1 cellular context compared by ENCODE assay signal in genomic region chr17:42673885-42674754, GRCh38.
TF ChIP-seq lines count a peak whose summit lies in the region.

No MANE protein-coding gene starts in this region.

TF ChIP-seq in K562, 482 proteins besides CTCF, POLR2A, EP300 and RAD21 (continued from another document and continues in another):
- TF ChIP-seq PHB2 (IDR thresholded peaks at IDR 0.05; ENCODE audit: low read depth) (no peak), ZNF696 (CRISPR knock-in tag; conservative IDR thresholded peaks at IDR 0.05) (no peak), DDX20 (tag; IDR thresholded peaks at IDR 0.05; ENCODE audit: low read depth) (no peak), MITF (IDR thresholded peaks at IDR 0.05) (no peak), SRSF7 (optimal IDR thresholded peaks at IDR 0.05; ENCODE audit: low read depth, low read length) (no peak), ZNF311 (CRISPR knock-in tag; IDR thresholded peaks at IDR 0.05) (no peak), ZSCAN29 (IDR thresholded peaks at IDR 0.05) (no peak), ARID1B (IDR thresholded peaks at IDR 0.05) (0 out of 2 replicates have a peak, but pooled peaks have one; percentile 18), RNF2 (IDR thresholded peaks at IDR 0.05) (no peak), KAT8 (IDR thresholded peaks at IDR 0.05; ENCODE audit: low read depth) (no peak), NFE2L1 (tag; IDR thresholded peaks at IDR 0.05; ENCODE audit: borderline replicate concordance, low read depth) (no peak), LARP7 (IDR thresholded peaks at IDR 0.05) (no peak), U2AF1 (optimal IDR thresholded peaks at IDR 0.05; ENCODE audit: low read depth, low read length) (no peak), DNMT1 (IDR thresholded peaks at IDR 0.05) (no peak), CHD2 (IDR thresholded peaks at IDR 0.05; ENCODE audit: low read depth, low read length) (no peak), HNRNPUL1 (IDR thresholded peaks at IDR 0.05; ENCODE audit: low read length) (no peak), MAZ (CRISPR knock-in tag; conservative IDR thresholded peaks at IDR 0.05 in 1 of 2, IDR thresholded peaks at IDR 0.05 in 1 of 2) (0 out of 4 replicates have a peak, but pooled peaks of 1 of the 2 experiments have one; percentile 28), NFXL1 (CRISPR knock-in tag; IDR thresholded peaks at IDR 0.05) (no peak), ZEB2 (IDR thresholded peaks at IDR 0.05) (no peak), SAFB (IDR thresholded peaks at IDR 0.05; ENCODE audit: borderline replicate concordance, low read depth, low read length) (no peak), THRA (IDR thresholded peaks at IDR 0.05) (no peak), NUFIP1 (IDR thresholded peaks at IDR 0.05; ENCODE audit: partially characterized antibody) (no peak), RBM39 (optimal IDR thresholded peaks at IDR 0.05; ENCODE audit: low read depth, low read length) (no peak), ZNF609 (CRISPR knock-in tag; IDR thresholded peaks at IDR 0.05; ENCODE audit: borderline replicate concordance) (no peak), FOXM1 (IDR thresholded peaks at IDR 0.05; ENCODE audit: low read depth) (no peak), FOXM1 (CRISPR knock-in tag; IDR thresholded peaks at IDR 0.05; ENCODE audit: low read depth) (no peak), VEZF1 (CRISPR knock-in tag; IDR thresholded peaks at IDR 0.05) (peak; percentile 87), PTRF (tag; IDR thresholded peaks at IDR 0.05) (no peak), ATF7 (IDR thresholded peaks at IDR 0.05) (no peak), ZNF785 (CRISPR knock-in tag; IDR thresholded peaks at IDR 0.05) (no peak), DPF2 (IDR thresholded peaks at IDR 0.05) (no peak), POU5F1 (IDR thresholded peaks at IDR 0.05; ENCODE audit: borderline replicate concordance, low read depth, low read length, partially characterized antibody) (no peak), ZNF668 (CRISPR knock-in tag; IDR thresholded peaks at IDR 0.05) (no peak), SMAD1 (IDR thresholded peaks at IDR 0.05; ENCODE audit: low read depth, low read length, partially characterized antibody) (no peak), CBFA2T2 (conservative IDR thresholded peaks at IDR 0.05) (no peak), RFX5 (IDR thresholded peaks at IDR 0.05; ENCODE audit: low read depth, low read length) (no peak), FOXJ2 (tag; IDR thresholded peaks at IDR 0.05) (no peak), NCOA6 (IDR thresholded peaks at IDR 0.05) (no peak), RBFOX2 (IDR thresholded peaks at IDR 0.05; ENCODE audit: low read depth, low read length) (peak; percentile 46; the same call in 1 of the 2 replicates), CEBPB (tag; IDR thresholded peaks at IDR 0.05) (peak; percentile 75), ZKSCAN1 (IDR thresholded peaks at IDR 0.05; ENCODE audit: low read depth, low read length) (0 out of 2 replicates have a peak, but pooled peaks have one; percentile 15)
- TF ChIP-seq, protein P1, sequence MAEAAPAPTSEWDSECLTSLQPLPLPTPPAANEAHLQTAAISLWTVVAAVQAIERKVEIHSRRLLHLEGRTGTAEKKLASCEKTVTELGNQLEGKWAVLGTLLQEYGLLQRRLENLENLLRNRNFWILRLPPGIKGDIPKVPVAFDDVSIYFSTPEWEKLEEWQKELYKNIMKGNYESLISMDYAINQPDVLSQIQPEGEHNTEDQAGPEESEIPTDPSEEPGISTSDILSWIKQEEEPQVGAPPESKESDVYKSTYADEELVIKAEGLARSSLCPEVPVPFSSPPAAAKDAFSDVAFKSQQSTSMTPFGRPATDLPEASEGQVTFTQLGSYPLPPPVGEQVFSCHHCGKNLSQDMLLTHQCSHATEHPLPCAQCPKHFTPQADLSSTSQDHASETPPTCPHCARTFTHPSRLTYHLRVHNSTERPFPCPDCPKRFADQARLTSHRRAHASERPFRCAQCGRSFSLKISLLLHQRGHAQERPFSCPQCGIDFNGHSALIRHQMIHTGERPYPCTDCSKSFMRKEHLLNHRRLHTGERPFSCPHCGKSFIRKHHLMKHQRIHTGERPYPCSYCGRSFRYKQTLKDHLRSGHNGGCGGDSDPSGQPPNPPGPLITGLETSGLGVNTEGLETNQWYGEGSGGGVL (CRISPR knock-in tag; IDR thresholded peaks at IDR 0.05), result no peak
- TF ChIP-seq, protein P2, sequence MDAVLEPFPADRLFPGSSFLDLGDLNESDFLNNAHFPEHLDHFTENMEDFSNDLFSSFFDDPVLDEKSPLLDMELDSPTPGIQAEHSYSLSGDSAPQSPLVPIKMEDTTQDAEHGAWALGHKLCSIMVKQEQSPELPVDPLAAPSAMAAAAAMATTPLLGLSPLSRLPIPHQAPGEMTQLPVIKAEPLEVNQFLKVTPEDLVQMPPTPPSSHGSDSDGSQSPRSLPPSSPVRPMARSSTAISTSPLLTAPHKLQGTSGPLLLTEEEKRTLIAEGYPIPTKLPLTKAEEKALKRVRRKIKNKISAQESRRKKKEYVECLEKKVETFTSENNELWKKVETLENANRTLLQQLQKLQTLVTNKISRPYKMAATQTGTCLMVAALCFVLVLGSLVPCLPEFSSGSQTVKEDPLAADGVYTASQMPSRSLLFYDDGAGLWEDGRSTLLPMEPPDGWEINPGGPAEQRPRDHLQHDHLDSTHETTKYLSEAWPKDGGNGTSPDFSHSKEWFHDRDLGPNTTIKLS (IDR thresholded peaks at IDR 0.05; ENCODE audit: borderline replicate concordance, low read depth), result no peak
- TF ChIP-seq, protein P3, sequence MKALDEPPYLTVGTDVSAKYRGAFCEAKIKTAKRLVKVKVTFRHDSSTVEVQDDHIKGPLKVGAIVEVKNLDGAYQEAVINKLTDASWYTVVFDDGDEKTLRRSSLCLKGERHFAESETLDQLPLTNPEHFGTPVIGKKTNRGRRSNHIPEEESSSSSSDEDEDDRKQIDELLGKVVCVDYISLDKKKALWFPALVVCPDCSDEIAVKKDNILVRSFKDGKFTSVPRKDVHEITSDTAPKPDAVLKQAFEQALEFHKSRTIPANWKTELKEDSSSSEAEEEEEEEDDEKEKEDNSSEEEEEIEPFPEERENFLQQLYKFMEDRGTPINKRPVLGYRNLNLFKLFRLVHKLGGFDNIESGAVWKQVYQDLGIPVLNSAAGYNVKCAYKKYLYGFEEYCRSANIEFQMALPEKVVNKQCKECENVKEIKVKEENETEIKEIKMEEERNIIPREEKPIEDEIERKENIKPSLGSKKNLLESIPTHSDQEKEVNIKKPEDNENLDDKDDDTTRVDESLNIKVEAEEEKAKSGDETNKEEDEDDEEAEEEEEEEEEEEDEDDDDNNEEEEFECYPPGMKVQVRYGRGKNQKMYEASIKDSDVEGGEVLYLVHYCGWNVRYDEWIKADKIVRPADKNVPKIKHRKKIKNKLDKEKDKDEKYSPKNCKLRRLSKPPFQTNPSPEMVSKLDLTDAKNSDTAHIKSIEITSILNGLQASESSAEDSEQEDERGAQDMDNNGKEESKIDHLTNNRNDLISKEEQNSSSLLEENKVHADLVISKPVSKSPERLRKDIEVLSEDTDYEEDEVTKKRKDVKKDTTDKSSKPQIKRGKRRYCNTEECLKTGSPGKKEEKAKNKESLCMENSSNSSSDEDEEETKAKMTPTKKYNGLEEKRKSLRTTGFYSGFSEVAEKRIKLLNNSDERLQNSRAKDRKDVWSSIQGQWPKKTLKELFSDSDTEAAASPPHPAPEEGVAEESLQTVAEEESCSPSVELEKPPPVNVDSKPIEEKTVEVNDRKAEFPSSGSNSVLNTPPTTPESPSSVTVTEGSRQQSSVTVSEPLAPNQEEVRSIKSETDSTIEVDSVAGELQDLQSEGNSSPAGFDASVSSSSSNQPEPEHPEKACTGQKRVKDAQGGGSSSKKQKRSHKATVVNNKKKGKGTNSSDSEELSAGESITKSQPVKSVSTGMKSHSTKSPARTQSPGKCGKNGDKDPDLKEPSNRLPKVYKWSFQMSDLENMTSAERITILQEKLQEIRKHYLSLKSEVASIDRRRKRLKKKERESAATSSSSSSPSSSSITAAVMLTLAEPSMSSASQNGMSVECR (CRISPR knock-in tag; IDR thresholded peaks at IDR 0.05), result no peak
- TF ChIP-seq, protein P4, sequence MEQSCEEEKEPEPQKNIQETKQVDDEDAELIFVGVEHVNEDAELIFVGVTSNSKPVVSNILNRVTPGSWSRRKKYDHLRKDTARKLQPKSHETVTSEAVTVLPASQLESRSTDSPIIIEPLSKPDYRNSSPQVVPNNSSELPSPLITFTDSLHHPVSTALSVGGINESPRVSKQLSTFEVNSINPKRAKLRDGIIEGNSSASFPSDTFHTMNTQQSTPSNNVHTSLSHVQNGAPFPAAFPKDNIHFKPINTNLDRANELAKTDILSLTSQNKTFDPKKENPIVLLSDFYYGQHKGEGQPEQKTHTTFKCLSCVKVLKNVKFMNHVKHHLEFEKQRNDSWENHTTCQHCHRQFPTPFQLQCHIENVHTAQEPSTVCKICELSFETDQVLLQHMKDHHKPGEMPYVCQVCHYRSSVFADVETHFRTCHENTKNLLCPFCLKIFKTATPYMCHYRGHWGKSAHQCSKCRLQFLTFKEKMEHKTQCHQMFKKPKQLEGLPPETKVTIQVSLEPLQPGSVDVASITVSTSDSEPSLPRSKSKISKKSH (CRISPR knock-in tag; IDR thresholded peaks at IDR 0.05), result no peak
- TF ChIP-seq, protein P5, sequence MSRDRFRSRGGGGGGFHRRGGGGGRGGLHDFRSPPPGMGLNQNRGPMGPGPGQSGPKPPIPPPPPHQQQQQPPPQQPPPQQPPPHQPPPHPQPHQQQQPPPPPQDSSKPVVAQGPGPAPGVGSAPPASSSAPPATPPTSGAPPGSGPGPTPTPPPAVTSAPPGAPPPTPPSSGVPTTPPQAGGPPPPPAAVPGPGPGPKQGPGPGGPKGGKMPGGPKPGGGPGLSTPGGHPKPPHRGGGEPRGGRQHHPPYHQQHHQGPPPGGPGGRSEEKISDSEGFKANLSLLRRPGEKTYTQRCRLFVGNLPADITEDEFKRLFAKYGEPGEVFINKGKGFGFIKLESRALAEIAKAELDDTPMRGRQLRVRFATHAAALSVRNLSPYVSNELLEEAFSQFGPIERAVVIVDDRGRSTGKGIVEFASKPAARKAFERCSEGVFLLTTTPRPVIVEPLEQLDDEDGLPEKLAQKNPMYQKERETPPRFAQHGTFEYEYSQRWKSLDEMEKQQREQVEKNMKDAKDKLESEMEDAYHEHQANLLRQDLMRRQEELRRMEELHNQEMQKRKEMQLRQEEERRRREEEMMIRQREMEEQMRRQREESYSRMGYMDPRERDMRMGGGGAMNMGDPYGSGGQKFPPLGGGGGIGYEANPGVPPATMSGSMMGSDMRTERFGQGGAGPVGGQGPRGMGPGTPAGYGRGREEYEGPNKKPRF (IDR thresholded peaks at IDR 0.05; ENCODE audit: low read depth, low read length), result no peak
